Comparison of ENCODE assay signal across 12 cellular contexts in the genomic region with DNA sequence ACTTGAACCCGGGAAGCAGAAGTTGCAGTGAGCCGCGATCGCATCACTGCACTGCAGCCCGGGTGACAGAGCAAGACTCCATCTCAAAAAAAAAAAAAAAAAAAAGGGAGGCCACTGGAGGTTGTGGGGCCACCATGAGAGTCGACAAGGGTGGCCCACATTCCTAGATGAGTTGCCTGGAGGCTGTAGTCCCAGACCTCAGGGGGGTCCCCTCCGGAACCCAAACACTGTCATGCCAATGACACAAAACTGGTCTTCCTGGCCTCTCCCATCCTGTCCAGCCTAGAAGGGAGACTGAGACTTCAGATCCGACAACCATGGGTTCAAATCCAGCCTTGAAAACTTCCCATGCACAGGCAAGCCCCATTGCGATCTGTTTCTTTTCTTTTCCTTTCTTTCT.
"Had no signal": no experiment of that assay in that cellular context is flagged by ENCODE, and none has a peak within 500 bp of the region (broad histone marks: within the 10 kb centered on the region; RNA-seq: fewer than 3 reads in every experiment).

No MANE protein-coding gene starts in this region.

- H3K9me3 ChIP-seq: colonic mucosa, upper lobe of right lung had no signal

- H3K4me3 ChIP-seq: colonic mucosa, heart left ventricle, upper lobe of right lung had no signal

- H3K27me3 ChIP-seq: colonic mucosa, foreskin keratinocyte, heart left ventricle, upper lobe of right lung had no signal

- H3K27ac ChIP-seq: foreskin keratinocyte had no signal

- DNase-seq: activated B cell treated with CpG ODN at 0.5 μM for 24 hours; activated CD4-positive, alpha-beta T cell treated with anti-CD3 and anti-CD28 coated beads, Interleukin-2, amount 10 ng/mL, durations not matched to agents 24 days and 14 days; activated naive CD4-positive, alpha-beta T cell; colonic mucosa; foreskin keratinocyte; heart left ventricle; left ventricle myocardium superior; mesendoderm; posterior cingulate gyrus; small intestine; T-helper 17 cell; upper lobe of right lung had no signal

- H3K36me3 ChIP-seq: colonic mucosa, heart left ventricle, upper lobe of right lung had no signal
